Comparison of ENCODE assay signal across 28 cellular contexts in genomic region chr3:41989518-41989917, GRCh38.
"Had no signal": no experiment of that assay in that cellular context is flagged by ENCODE, and none has a peak within 500 bp of the region (broad histone marks: within the 10 kb centered on the region; RNA-seq: fewer than 3 reads in every experiment).

No MANE protein-coding gene starts in this region.

- H3K36me3 ChIP-seq: neutrophil, pancreas, prostate gland, right atrium auricular region, right lobe of liver, sigmoid colon, stomach, thoracic aorta, thyroid gland, tibial nerve, upper lobe of right lung, uterus had no signal

- H3K27me3 ChIP-seq: neutrophil, pancreas, right atrium auricular region, right lobe of liver, sigmoid colon, stomach, thyroid gland, tibial nerve, upper lobe of right lung, uterus had no signal

- H3K36me3 Mint-ChIP-seq: naive thymus-derived CD4-positive, alpha-beta T cell; natural killer cell; stimulated activated effector memory CD8-positive, alpha-beta T cell treated with anti-CD3 and anti-CD28 coated beads, Interleukin-12 subunit alpha, Interleukin-12 subunit beta, amount 100 ng/mL, for 72 hours; stimulated activated naive B cell treated with anti-CD40 and anti-IgM and Interleukin-4, amounts not matched to agents 10 μg/mL and 1 μg/mL and 100 μg/mL, for 72 hours; type B pancreatic cell had no signal

- H3K4me1 ChIP-seq: pancreas, prostate gland, right atrium auricular region, right lobe of liver, sigmoid colon, stomach, thyroid gland, tibial nerve, upper lobe of right lung, uterus had no signal

- H3K4me3 Mint-ChIP-seq: naive thymus-derived CD4-positive, alpha-beta T cell; natural killer cell; nephron; neural crest cell; stimulated activated effector memory CD8-positive, alpha-beta T cell treated with anti-CD3 and anti-CD28 coated beads, Interleukin-12 subunit alpha, Interleukin-12 subunit beta, amount 100 ng/mL, for 72 hours; stimulated activated naive B cell treated with anti-CD40 and anti-IgM and Interleukin-4, amounts not matched to agents 10 μg/mL and 1 μg/mL and 100 μg/mL, for 72 hours; stimulated activated naive CD8-positive, alpha-beta T cell treated with anti-CD3 and anti-CD28 coated beads, Interleukin-15, Interleukin-2, amounts not matched to agents 100 ng/mL and 50 ng/mL, for 24 hours; type B pancreatic cell had no signal

- H3K4me1 Mint-ChIP-seq: natural killer cell; neural crest cell; stimulated activated effector memory CD8-positive, alpha-beta T cell treated with anti-CD3 and anti-CD28 coated beads, Interleukin-12 subunit alpha, Interleukin-12 subunit beta, amount 100 ng/mL, for 72 hours had no signal

- H3K9me3 ChIP-seq: neutrophil, pancreas, prostate gland, right atrium auricular region, right lobe of liver, sigmoid colon, stomach, thoracic aorta, thyroid gland, tibial nerve, upper lobe of right lung, uterus had no signal

- H3K27me3 Mint-ChIP-seq: stimulated activated naive B cell treated with anti-CD40 and anti-IgM and Interleukin-4, amounts not matched to agents 10 μg/mL and 1 μg/mL and 100 μg/mL, for 72 hours; type B pancreatic cell had no signal

- H3K9me3 Mint-ChIP-seq: naive thymus-derived CD4-positive, alpha-beta T cell; natural killer cell; stimulated activated effector memory CD8-positive, alpha-beta T cell treated with anti-CD3 and anti-CD28 coated beads, Interleukin-12 subunit alpha, Interleukin-12 subunit beta, amount 100 ng/mL, for 72 hours; stimulated activated naive B cell treated with anti-CD40 and anti-IgM and Interleukin-4, amounts not matched to agents 10 μg/mL and 1 μg/mL and 100 μg/mL, for 72 hours; stimulated activated naive CD8-positive, alpha-beta T cell treated with anti-CD3 and anti-CD28 coated beads, Interleukin-15, Interleukin-2, amounts not matched to agents 100 ng/mL and 50 ng/mL, for 24 hours had no signal

- H3K27ac Mint-ChIP-seq: natural killer cell; nephron; stimulated activated effector memory CD8-positive, alpha-beta T cell treated with anti-CD3 and anti-CD28 coated beads, Interleukin-12 subunit alpha, Interleukin-12 subunit beta, amount 100 ng/mL, for 72 hours; stimulated activated naive B cell treated with anti-CD40 and anti-IgM and Interleukin-4, amounts not matched to agents 10 μg/mL and 1 μg/mL and 100 μg/mL, for 72 hours; stimulated activated naive CD8-positive, alpha-beta T cell treated with anti-CD3 and anti-CD28 coated beads, Interleukin-15, Interleukin-2, amounts not matched to agents 100 ng/mL and 50 ng/mL, for 24 hours; type B pancreatic cell had no signal

- DNase-seq: naive thymus-derived CD4-positive, alpha-beta T cell; natural killer cell; nucleus accumbens; pancreas; retina; right lobe of liver; sigmoid colon; small intestine; stimulated activated CD4-positive, alpha-beta T cell treated with anti-CD3 and anti-CD28 coated beads, Interleukin-15, amount 100 ng/mL, for 24 hours; stimulated activated CD4-positive, alpha-beta T cell treated with anti-CD3 and anti-CD28 coated beads, Interleukin-2, amount 100 ng/mL, for 24 hours; stimulated activated CD4-positive, alpha-beta T cell treated with anti-CD3 and anti-CD28 coated beads, Interleukin-2, amount 100 ng/mL, for 48 hours; stimulated activated CD4-positive, alpha-beta T cell treated with anti-CD3 and anti-CD28 coated beads, Interleukin-4, amount 100 ng/mL, for 24 hours; stimulated activated naive B cell treated with anti-CD40 and anti-IgM and Interleukin-4, amounts not matched to agents 10 μg/mL and 1 μg/mL and 100 μg/mL, for 72 hours; stimulated activated naive CD4-positive, alpha-beta T cell treated with Interleukin-2 at 50 U/mL for 16 hours; stomach; thyroid gland; upper lobe of right lung; uterus had no signal

- H3K27ac ChIP-seq: neutrophil, pancreas, prostate gland, right atrium auricular region, right lobe of liver, sigmoid colon, stomach, thoracic aorta, thyroid gland, tibial nerve, upper lobe of right lung, uterus had no signal

- H3K4me3 ChIP-seq: pancreas, prostate gland, right atrium auricular region, right lobe of liver, sigmoid colon, stomach, thoracic aorta, thyroid gland, tibial nerve, upper lobe of right lung, uterus had no signal

- FAIRE-seq: pancreas, small intestine had no signal

- ATAC-seq: naive thymus-derived CD4-positive, alpha-beta T cell; natural killer cell; pancreas; right lobe of liver; stimulated activated effector memory CD8-positive, alpha-beta T cell treated with anti-CD3 and anti-CD28 coated beads, Interleukin-12 subunit alpha, Interleukin-12 subunit beta, amount 100 ng/mL, for 72 hours; stimulated activated naive B cell treated with anti-CD40 and anti-IgM and Interleukin-4, amounts not matched to agents 10 μg/mL and 1 μg/mL and 100 μg/mL, for 72 hours; upper lobe of right lung had no signal
